In genomic region chr19:1168877-1169791, GRCh38 we compare ENCODE assay signal across 10 cellular contexts. TPM values are rescaled to one million over a fixed set of nuclear protein-coding genes. Genes with fewer than 3 reads are reported as not detected.
DNase-seq lines count a peak whose midpoint lies in the region; ATAC-seq and TF ChIP-seq lines count a peak whose summit lies in the region.
"Had no signal": no experiment of that assay in that cellular context is flagged by ENCODE, and none has a peak within 500 bp of the region (broad histone marks: within the 10 kb centered on the region; RNA-seq: fewer than 3 reads in every experiment).

No MANE protein-coding gene starts in this region.

- peak; percentile 4 to 25 for ATAC-seq in left cardiac atrium
- no peak for ATAC-seq in GM19324 (IDR thresholded peaks at IDR 0.05; ENCODE audit: low FRiP score, unreplicated experiment)
- ATAC-seq in GM19455 (IDR thresholded peaks at IDR 0.05; ENCODE audit: unreplicated experiment) = no peak
- ATAC-seq in GM21423 (IDR thresholded peaks at IDR 0.05; ENCODE audit: unreplicated experiment) = no peak
- ATAC-seq: activated CD4-positive, CD25-positive, alpha-beta regulatory T cell treated with anti-CD3 and anti-CD28 coated beads, Interleukin-2, amount 50 U/mL, for 24 hours; CD8-positive, alpha-beta T cell had no signal

- intact Hi-C loops in left cardiac atrium (cut with DNase I) = no loop called here
- intact Hi-C loops in cardiac septum (cut with DNase I) = no loop called here
- intact Hi-C loops in vagina (cut with DNase I) = no loop called here

- peaks cover 0 to 6% of the 10 kb centered on the region in 2 donors for H3K36me3 ChIP-seq in vagina

- TF ChIP-seq CTCF in chondrocyte (IDR thresholded peaks at IDR 0.05) (no peak), vagina (IDR thresholded peaks at IDR 0.05) (no peak)

- H3K9me3 ChIP-seq in vagina = no peaks in the 10 kb centered on the region

- peaks cover 82% of the 10 kb centered on the region for H3K4me1 ChIP-seq in vagina

- H3K4me1 Mint-ChIP-seq in chondrocyte (ENCODE audit: low read depth) = peaks cover 32% of the 10 kb centered on the region

- H3K27ac Mint-ChIP-seq in chondrocyte (ENCODE audit: unreplicated experiment) = peak overlapping the region; percentile 68
- H3K27ac Mint-ChIP-seq: CD8-positive, alpha-beta T cell had no signal

- peak overlapping the region; percentile 34 to 40 for H3K4me3 ChIP-seq in vagina

- H3K27me3 Mint-ChIP-seq in chondrocyte (ENCODE audit: low read depth) = no peaks in the 10 kb centered on the region

- TF ChIP-seq POLR2A in vagina (IDR thresholded peaks at IDR 0.05) = no peak

- no peaks in the 10 kb centered on the region for H3K36me3 Mint-ChIP-seq in chondrocyte (ENCODE audit: low read depth)

- peak overlapping the region; percentile 93 for H3K27ac ChIP-seq in vagina

- DNase-seq in left cardiac atrium (no peak), cardiac septum (ENCODE audit: low spot score) (no peak), chondrocyte (ENCODE audit: low spot score) (no peak), mesenteric fat pad (ENCODE audit: low spot score) (peak; percentile 91), vagina (ENCODE audit: extremely low spot score in 2 of 2) (no peak)

- H3K9me3 Mint-ChIP-seq in chondrocyte (ENCODE audit: low read depth) = no peaks in the 10 kb centered on the region
- H3K9me3 Mint-ChIP-seq: CD8-positive, alpha-beta T cell had no signal

- no peak overlapping the region for H3K4me3 Mint-ChIP-seq in chondrocyte (ENCODE audit: unreplicated experiment)
- H3K4me3 Mint-ChIP-seq: CD8-positive, alpha-beta T cell had no signal

- no peaks in the 10 kb centered on the region for H3K27me3 ChIP-seq in vagina

RNA-seq across cellular contexts. Expression of gene SBNO2, which starts 4.9 kb away (rescaled TPM):
- 10 to 100 TPM; 27.2 to 64.2 TPM for total RNA-seq in left cardiac atrium
- total RNA-seq in cardiac septum = 37.3 TPM
- 25.9 to 46.0 TPM (median 45.6 TPM) in 3 replicates for total RNA-seq in chondrocyte
- 139 TPM for total RNA-seq in mesenteric fat pad
- 54.0 TPM for total RNA-seq in vagina

RNA-seq across cellular contexts. Expression of gene STK11, which starts 36.4 kb away (rescaled TPM):
- 10 to 100 TPM; 48.2 to 53.0 TPM for total RNA-seq in left cardiac atrium
- 49.7 TPM for total RNA-seq in cardiac septum
- 41.1 to 44.5 TPM (median 42.3 TPM) in 3 replicates for total RNA-seq in chondrocyte
- 60.8 TPM for total RNA-seq in mesenteric fat pad
- 54.5 TPM for total RNA-seq in vagina

Comparison
In these comparisons a context has a peak if more than half of its experiments do, and no peak if none do; other contexts are left out.
1. ATAC-seq: peak in left cardiac atrium (2 of 2); none in GM19324 (single experiment), GM19455 (single experiment) and GM21423 (single experiment).